ENCODE assay signal across 10 cellular contexts in the genomic region with DNA sequence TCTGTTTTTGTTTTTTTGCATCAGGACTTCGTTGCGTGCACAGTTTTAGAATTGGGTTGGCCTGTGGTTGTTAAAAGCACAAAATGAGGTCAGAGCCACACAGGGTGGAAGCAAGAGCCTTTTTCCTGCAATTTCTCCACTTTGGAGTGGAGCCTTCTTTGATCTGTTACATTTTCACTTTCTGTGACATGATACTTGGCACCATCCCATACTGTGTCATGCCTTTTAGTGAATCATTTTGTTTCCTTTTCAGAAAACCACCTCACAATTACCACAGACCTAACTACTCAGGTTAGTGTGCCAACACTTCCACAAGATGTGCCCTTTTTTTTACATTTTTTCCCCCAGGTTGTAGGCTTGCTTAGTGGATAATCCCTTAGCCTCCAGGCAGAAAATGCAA. TPM values are rescaled to one million over a fixed set of nuclear protein-coding genes. Genes with fewer than 3 reads are reported as not detected.
A peak's percentile ranks its signal among the peaks of the same experiment; 100 is the strongest.
DNase-seq lines count a peak whose midpoint lies in the region; ATAC-seq and TF ChIP-seq lines count a peak whose summit lies in the region.
"Had no signal": no experiment of that assay in that cellular context is flagged by ENCODE, and none has a peak within 500 bp of the region (broad histone marks: within the 10 kb centered on the region; RNA-seq: fewer than 3 reads in every experiment).

No MANE protein-coding gene starts in this region.

- TF ChIP-seq CTCF in CD14-positive monocyte (IDR thresholded peaks at IDR 0.05) = no peak
- TF ChIP-seq CTCF in prostate gland (IDR thresholded peaks at IDR 0.05) = no peak

- no peaks in the 10 kb centered on the region for H3K9me3 ChIP-seq in prostate gland
- H3K9me3 ChIP-seq: psoas muscle had no signal

- no peak overlapping the region for H3K4me3 Mint-ChIP-seq in CD14-positive monocyte
- H3K4me3 Mint-ChIP-seq: stimulated activated naive B cell treated with anti-CD40 and anti-IgM and Interleukin-4, amounts not matched to agents 10 μg/mL and 1 μg/mL and 100 μg/mL, for 72 hours had no signal

- no peaks in the 10 kb centered on the region for H3K36me3 ChIP-seq in prostate gland

- H3K27ac ChIP-seq in prostate gland = no peak overlapping the region
- H3K27ac ChIP-seq: psoas muscle had no signal

- peaks cover 7 to 8% of the 10 kb centered on the region in 2 donors for H3K36me3 Mint-ChIP-seq in CD14-positive monocyte
- H3K36me3 Mint-ChIP-seq: stimulated activated naive B cell treated with anti-CD40 and anti-IgM and Interleukin-4, amounts not matched to agents 10 μg/mL and 1 μg/mL and 100 μg/mL, for 72 hours had no signal

- intact Hi-C loops in CD14-positive monocyte (cut with micrococcal nuclease) (no loop called here), prostate gland (cut with DNase I) (no loop called here)

- 43% methylated on average over 2 of the region's 2 CpGs for WGBS in prostate gland

- no peak for DNase-seq in CD14-positive monocyte (ENCODE audit: low spot score)
- DNase-seq in HT1080 (ENCODE audit: low read depth) = peak; percentile 86
- DNase-seq in astrocyte of the hippocampus (ENCODE audit: low read depth, low spot score) = peak; percentile 74
- peak; percentile 48 for DNase-seq in kidney glomerular epithelial cell (lab: John Stamatoyannopoulos, UW)
- DNase-seq in NOMO-1 treated with dmso at 0.1 percent for 144 hours (lab: John Stamatoyannopoulos, UW; ENCODE audit: unreplicated experiment) = no peak
- DNase-seq in prostate gland (ENCODE audit: low spot score) = no peak
- DNase-seq in activated effector memory CD4-positive, alpha-beta T cell treated with Interleukin-2 at 50 U/mL for 16 hours = no peak
- DNase-seq: psoas muscle; stimulated activated naive B cell treated with anti-CD40 and anti-IgM and Interleukin-4, amounts not matched to agents 10 μg/mL and 1 μg/mL and 100 μg/mL, for 72 hours had no signal

- H3K4me1 Mint-ChIP-seq in CD14-positive monocyte = peaks cover 8% of the 10 kb centered on the region
- H3K4me1 Mint-ChIP-seq: stimulated activated naive B cell treated with anti-CD40 and anti-IgM and Interleukin-4, amounts not matched to agents 10 μg/mL and 1 μg/mL and 100 μg/mL, for 72 hours had no signal

- no peak for TF ChIP-seq POLR2A in prostate gland (IDR thresholded peaks at IDR 0.05)

- no peak overlapping the region for H3K4me3 ChIP-seq in prostate gland
- H3K4me3 ChIP-seq: psoas muscle had no signal

- H3K4me1 ChIP-seq in prostate gland (replicated peaks) = no peaks in the 10 kb centered on the region
- H3K4me1 ChIP-seq: psoas muscle had no signal

- H3K27me3 ChIP-seq in prostate gland (replicated peaks; ENCODE audit: insufficient read depth) = no peaks in the 10 kb centered on the region

- H3K27ac Mint-ChIP-seq in CD14-positive monocyte = peak overlapping the region in 4 of 7 donors; percentile 5 to 76 (median 63)
- H3K27ac Mint-ChIP-seq: stimulated activated naive B cell treated with anti-CD40 and anti-IgM and Interleukin-4, amounts not matched to agents 10 μg/mL and 1 μg/mL and 100 μg/mL, for 72 hours had no signal

- H3K9me3 Mint-ChIP-seq in CD14-positive monocyte = peaks cover 0 to 4% (median 1%) of the 10 kb centered on the region in 7 donors
- H3K9me3 Mint-ChIP-seq: stimulated activated naive B cell treated with anti-CD40 and anti-IgM and Interleukin-4, amounts not matched to agents 10 μg/mL and 1 μg/mL and 100 μg/mL, for 72 hours had no signal

- peaks cover 0 to 1% (median 0%) of the 10 kb centered on the region in 3 donors for H3K27me3 Mint-ChIP-seq in CD14-positive monocyte (ENCODE audit: low read depth in 3 of 3)
- H3K27me3 Mint-ChIP-seq: stimulated activated naive B cell treated with anti-CD40 and anti-IgM and Interleukin-4, amounts not matched to agents 10 μg/mL and 1 μg/mL and 100 μg/mL, for 72 hours had no signal

- no peak for ATAC-seq in HG03571 (IDR thresholded peaks at IDR 0.05; ENCODE audit: unreplicated experiment)
- ATAC-seq: psoas muscle; stimulated activated naive B cell treated with anti-CD40 and anti-IgM and Interleukin-4, amounts not matched to agents 10 μg/mL and 1 μg/mL and 100 μg/mL, for 72 hours had no signal

RNA-seq across cellular contexts. Expression of a gene that starts 32.5 kb away (rescaled TPM):
- 1 to 10 TPM; 4.1 to 4.2 TPM for polyA plus RNA-seq in CD14-positive monocyte
- 2.4 and 3.2 TPM in 2 replicates for total RNA-seq in HT1080 (2014; rRNA removed; shearing (Covaris generic))
- 0.23 and 0.25 TPM in 2 replicates for polyA plus RNA-seq in HT1080 (2015; cell fraction: cytosol; rRNA removed)
- 0.29 and 0.54 TPM in 2 replicates for polyA plus RNA-seq in HT1080 (2015; cell fraction: nucleus; rRNA removed)
- 10 to 100 TPM; 22.2 to 43.6 TPM for total RNA-seq in prostate gland

RNA-seq across cellular contexts. Expression of a gene that starts 46.9 kb away (rescaled TPM):
- 1 to 10 TPM; 4.2 to 6.8 TPM for polyA plus RNA-seq in CD14-positive monocyte
- 78.4 and 108 TPM in 2 replicates for total RNA-seq in HT1080 (2014; rRNA removed; shearing (Covaris generic))
- polyA plus RNA-seq in HT1080 (2015; cell fraction: cytosol; rRNA removed) = 22.8 and 27.2 TPM in 2 replicates
- 59.1 and 64.7 TPM in 2 replicates for polyA plus RNA-seq in HT1080 (2015; cell fraction: nucleus; rRNA removed)
- 10 to 100 TPM; 48.6 to 49.7 TPM for total RNA-seq in prostate gland

Comparison
In these comparisons a context has a peak if more than half of its experiments do, and no peak if none do; other contexts are left out.
1. DNase-seq: peak in HT1080 (single experiment), astrocyte of the hippocampus (single experiment) and kidney glomerular epithelial cell (single experiment); none in CD14-positive monocyte (single experiment), NOMO-1 treated with dmso at 0.1 percent for 144 hours (single experiment), prostate gland (single experiment) and activated effector memory CD4-positive, alpha-beta T cell treated with Interleukin-2 at 50 U/mL for 16 hours (single experiment).